In the genomic region with DNA sequence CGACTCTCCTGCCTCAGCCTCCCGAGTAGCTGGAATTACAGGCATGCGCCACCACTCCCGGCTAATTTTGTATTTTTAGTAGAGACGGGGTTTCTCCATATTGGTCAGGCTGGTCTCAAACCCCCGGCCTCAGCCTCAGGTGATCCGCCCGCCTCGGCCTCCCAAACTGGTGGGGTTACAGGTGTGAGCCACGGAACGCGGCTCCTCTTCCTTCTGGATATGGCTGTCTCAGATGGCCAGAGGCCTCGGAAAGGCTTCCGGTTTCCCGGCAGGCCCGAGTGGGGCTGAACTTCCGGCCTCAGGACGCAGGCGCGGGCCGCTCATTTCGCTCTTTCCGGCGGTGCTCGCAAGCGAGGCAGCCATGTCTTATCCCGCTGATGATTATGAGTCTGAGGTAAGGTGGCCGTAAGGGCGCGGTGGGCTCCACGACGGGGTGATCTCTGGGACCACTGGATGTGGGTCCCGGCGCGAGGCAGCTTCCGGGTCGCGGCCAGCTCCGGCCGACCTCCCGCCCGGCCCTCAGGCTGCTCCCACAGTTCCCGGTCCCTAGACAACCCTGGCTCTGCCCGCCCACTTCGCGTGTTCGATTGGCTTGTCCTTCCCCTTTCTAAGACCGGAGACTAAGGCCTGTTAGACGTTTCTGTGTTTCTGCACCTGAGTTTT, we compare ENCODE assay signal across 1 cellular context.
TF ChIP-seq lines count a peak whose summit lies in the region.

Gene EIF3L, plus strand, starts transcription at position 331 of the 663 bp plus-strand sequence. Its CDS starts 31 bp downstream, at position 362.

TF ChIP-seq in HepG2, 621 proteins besides CTCF, POLR2A, EP300 and RAD21 (continued from another document and continues in another):
- TF ChIP-seq PRDM10 (CRISPR knock-in tag; IDR thresholded peaks at IDR 0.05; ENCODE audit: low read depth) = no peak
- TF ChIP-seq, protein P1, sequence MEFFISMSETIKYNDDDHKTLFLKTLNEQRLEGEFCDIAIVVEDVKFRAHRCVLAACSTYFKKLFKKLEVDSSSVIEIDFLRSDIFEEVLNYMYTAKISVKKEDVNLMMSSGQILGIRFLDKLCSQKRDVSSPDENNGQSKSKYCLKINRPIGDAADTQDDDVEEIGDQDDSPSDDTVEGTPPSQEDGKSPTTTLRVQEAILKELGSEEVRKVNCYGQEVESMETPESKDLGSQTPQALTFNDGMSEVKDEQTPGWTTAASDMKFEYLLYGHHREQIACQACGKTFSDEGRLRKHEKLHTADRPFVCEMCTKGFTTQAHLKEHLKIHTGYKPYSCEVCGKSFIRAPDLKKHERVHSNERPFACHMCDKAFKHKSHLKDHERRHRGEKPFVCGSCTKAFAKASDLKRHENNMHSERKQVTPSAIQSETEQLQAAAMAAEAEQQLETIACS (CRISPR knock-in tag; IDR thresholded peaks at IDR 0.05) = peak; percentile 27; the same call in 1 of the 2 replicates
- TF ChIP-seq HNF4G (IDR thresholded peaks at IDR 0.05; ENCODE audit: borderline replicate concordance, low read depth, low read length) = no peak
- no peak for TF ChIP-seq HNF4G (CRISPR knock-in tag; IDR thresholded peaks at IDR 0.05; ENCODE audit: borderline replicate concordance, low read depth)
- peak; percentile 32; the same call in 1 of the 2 replicates for TF ChIP-seq ZNF510 (CRISPR knock-in tag; IDR thresholded peaks at IDR 0.05; ENCODE audit: low read depth)
- no peak for TF ChIP-seq NFYC (CRISPR knock-in tag; IDR thresholded peaks at IDR 0.05)
- no peak for TF ChIP-seq NR2F6 (IDR thresholded peaks at IDR 0.05)
- peak; percentile 32; the same call in 1 of the 2 replicates for TF ChIP-seq NR2F6 (CRISPR knock-in tag; IDR thresholded peaks at IDR 0.05)
- no peak for TF ChIP-seq SRSF4 (IDR thresholded peaks at IDR 0.05; ENCODE audit: low read depth, low read length, poor library complexity, severe bottlenecking)
- TF ChIP-seq THAP8 (CRISPR knock-in tag; IDR thresholded peaks at IDR 0.05; ENCODE audit: borderline replicate concordance) = 0 out of 2 replicates have a peak, but pooled peaks have one; percentile 40
- peak; percentile 67; the same call in 1 of the 2 replicates for TF ChIP-seq TOE1 (CRISPR knock-in tag; IDR thresholded peaks at IDR 0.05)
- TF ChIP-seq ZNF709 (CRISPR knock-in tag; IDR thresholded peaks at IDR 0.05) = peak; percentile 12; the same call in 1 of the 2 replicates
- peak; percentile 91 for TF ChIP-seq NKX3-1 (CRISPR knock-in tag; IDR thresholded peaks at IDR 0.05)
- TF ChIP-seq DDIT3 (CRISPR knock-in tag; IDR thresholded peaks at IDR 0.05) = no peak
- TF ChIP-seq, protein P2, sequence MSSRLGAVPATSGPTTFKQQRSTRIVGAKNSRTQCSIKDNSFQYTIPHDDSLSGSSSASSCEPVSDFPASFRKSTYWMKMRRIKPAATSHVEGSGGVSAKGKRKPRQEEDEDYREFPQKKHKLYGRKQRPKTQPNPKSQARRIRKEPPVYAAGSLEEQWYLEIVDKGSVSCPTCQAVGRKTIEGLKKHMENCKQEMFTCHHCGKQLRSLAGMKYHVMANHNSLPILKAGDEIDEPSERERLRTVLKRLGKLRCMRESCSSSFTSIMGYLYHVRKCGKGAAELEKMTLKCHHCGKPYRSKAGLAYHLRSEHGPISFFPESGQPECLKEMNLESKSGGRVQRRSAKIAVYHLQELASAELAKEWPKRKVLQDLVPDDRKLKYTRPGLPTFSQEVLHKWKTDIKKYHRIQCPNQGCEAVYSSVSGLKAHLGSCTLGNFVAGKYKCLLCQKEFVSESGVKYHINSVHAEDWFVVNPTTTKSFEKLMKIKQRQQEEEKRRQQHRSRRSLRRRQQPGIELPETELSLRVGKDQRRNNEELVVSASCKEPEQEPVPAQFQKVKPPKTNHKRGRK (CRISPR knock-in tag; IDR thresholded peaks at IDR 0.05) = no peak
- TF ChIP-seq NPAS2 (CRISPR knock-in tag; IDR thresholded peaks at IDR 0.05; ENCODE audit: borderline replicate concordance) = no peak
- peak; percentile 69; the same call in 1 of the 2 replicates for TF ChIP-seq ZSCAN29 (CRISPR knock-in tag; conservative IDR thresholded peaks at IDR 0.05)
- TF ChIP-seq PHF21A (CRISPR knock-in tag; IDR thresholded peaks at IDR 0.05) = no peak; the same call in 1 of the 2 replicates
- peak; percentile 89 for TF ChIP-seq ZNF460 (CRISPR knock-in tag; IDR thresholded peaks at IDR 0.05; ENCODE audit: borderline replicate concordance)
- TF ChIP-seq ZNF354B (CRISPR knock-in tag; IDR thresholded peaks at IDR 0.05) = no peak
- TF ChIP-seq HOXD1 (CRISPR knock-in tag; IDR thresholded peaks at IDR 0.05) = peak; percentile 63
- TF ChIP-seq PRPF4 (IDR thresholded peaks at IDR 0.05; ENCODE audit: low read depth, low read length, poor library complexity, severe bottlenecking) = no peak
- TF ChIP-seq BRF2 (CRISPR knock-in tag; IDR thresholded peaks at IDR 0.05) = peak; percentile 58; the same call in 1 of the 2 replicates
- 0 out of 2 replicates have a peak, but pooled peaks have one; percentile 57 for TF ChIP-seq ZBTB3 (CRISPR knock-in tag; IDR thresholded peaks at IDR 0.05; ENCODE audit: borderline replicate concordance, low read depth)
- no peak for TF ChIP-seq ZNF563 (CRISPR knock-in tag; IDR thresholded peaks at IDR 0.05)
- peak; percentile 90; the same call in 1 of the 2 replicates for TF ChIP-seq ZNF788 (CRISPR knock-in tag; IDR thresholded peaks at IDR 0.05; ENCODE audit: borderline replicate concordance)
- TF ChIP-seq NCOA2 (CRISPR knock-in tag; IDR thresholded peaks at IDR 0.05) = no peak
- TF ChIP-seq, protein P3, sequence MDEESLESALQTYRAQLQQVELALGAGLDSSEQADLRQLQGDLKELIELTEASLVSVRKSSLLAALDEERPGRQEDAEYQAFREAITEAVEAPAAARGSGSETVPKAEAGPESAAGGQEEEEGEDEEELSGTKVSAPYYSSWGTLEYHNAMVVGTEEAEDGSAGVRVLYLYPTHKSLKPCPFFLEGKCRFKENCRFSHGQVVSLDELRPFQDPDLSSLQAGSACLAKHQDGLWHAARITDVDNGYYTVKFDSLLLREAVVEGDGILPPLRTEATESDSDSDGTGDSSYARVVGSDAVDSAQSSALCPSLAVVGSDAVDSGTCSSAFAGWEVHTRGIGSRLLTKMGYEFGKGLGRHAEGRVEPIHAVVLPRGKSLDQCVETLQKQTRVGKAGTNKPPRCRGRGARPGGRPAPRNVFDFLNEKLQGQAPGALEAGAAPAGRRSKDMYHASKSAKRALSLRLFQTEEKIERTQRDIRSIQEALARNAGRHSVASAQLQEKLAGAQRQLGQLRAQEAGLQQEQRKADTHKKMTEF (CRISPR knock-in tag; IDR thresholded peaks at IDR 0.05) = peak; percentile 74
- peak; percentile 25; the same call in 1 of the 2 replicates for TF ChIP-seq RXRB (CRISPR knock-in tag; IDR thresholded peaks at IDR 0.05; ENCODE audit: borderline replicate concordance)
- TF ChIP-seq, protein P4, sequence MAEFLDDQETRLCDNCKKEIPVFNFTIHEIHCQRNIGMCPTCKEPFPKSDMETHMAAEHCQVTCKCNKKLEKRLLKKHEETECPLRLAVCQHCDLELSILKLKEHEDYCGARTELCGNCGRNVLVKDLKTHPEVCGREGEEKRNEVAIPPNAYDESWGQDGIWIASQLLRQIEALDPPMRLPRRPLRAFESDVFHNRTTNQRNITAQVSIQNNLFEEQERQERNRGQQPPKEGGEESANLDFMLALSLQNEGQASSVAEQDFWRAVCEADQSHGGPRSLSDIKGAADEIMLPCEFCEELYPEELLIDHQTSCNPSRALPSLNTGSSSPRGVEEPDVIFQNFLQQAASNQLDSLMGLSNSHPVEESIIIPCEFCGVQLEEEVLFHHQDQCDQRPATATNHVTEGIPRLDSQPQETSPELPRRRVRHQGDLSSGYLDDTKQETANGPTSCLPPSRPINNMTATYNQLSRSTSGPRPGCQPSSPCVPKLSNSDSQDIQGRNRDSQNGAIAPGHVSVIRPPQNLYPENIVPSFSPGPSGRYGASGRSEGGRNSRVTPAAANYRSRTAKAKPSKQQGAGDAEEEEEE (CRISPR knock-in tag; IDR thresholded peaks at IDR 0.05; ENCODE audit: borderline replicate concordance) = no peak
- no peak for TF ChIP-seq ZNF468 (CRISPR knock-in tag; IDR thresholded peaks at IDR 0.05)
- peak; percentile 69 for TF ChIP-seq ATF7-NPFF (CRISPR knock-in tag; IDR thresholded peaks at IDR 0.05; ENCODE audit: low read depth)
- TF ChIP-seq, protein P5, sequence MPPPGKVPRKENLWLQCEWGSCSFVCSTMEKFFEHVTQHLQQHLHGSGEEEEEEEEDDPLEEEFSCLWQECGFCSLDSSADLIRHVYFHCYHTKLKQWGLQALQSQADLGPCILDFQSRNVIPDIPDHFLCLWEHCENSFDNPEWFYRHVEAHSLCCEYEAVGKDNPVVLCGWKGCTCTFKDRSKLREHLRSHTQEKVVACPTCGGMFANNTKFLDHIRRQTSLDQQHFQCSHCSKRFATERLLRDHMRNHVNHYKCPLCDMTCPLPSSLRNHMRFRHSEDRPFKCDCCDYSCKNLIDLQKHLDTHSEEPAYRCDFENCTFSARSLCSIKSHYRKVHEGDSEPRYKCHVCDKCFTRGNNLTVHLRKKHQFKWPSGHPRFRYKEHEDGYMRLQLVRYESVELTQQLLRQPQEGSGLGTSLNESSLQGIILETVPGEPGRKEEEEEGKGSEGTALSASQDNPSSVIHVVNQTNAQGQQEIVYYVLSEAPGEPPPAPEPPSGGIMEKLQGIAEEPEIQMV (CRISPR knock-in tag; IDR thresholded peaks at IDR 0.05; ENCODE audit: low read depth) = no peak; the same call in 1 of the 2 replicates
- TF ChIP-seq TMF1 (CRISPR knock-in tag; IDR thresholded peaks at IDR 0.05; ENCODE audit: low read depth) = no peak
- 0 out of 2 replicates have a peak, but pooled peaks have one; percentile 49 for TF ChIP-seq ARNTL (CRISPR knock-in tag; IDR thresholded peaks at IDR 0.05)
- TF ChIP-seq YEATS4 (CRISPR knock-in tag; IDR thresholded peaks at IDR 0.05; ENCODE audit: borderline replicate concordance) = peak; percentile 87; the same call in 1 of the 2 replicates
- no peak; the same call in 1 of the 2 replicates for TF ChIP-seq GATAD2A (CRISPR knock-in tag; IDR thresholded peaks at IDR 0.05)
- peak; percentile 79; the same call in 1 of the 2 replicates for TF ChIP-seq KMT2A (CRISPR knock-in tag; IDR thresholded peaks at IDR 0.05)
- peak; percentile 64; the same call in 1 of the 2 replicates for TF ChIP-seq CREM (IDR thresholded peaks at IDR 0.05)
- TF ChIP-seq CREM (CRISPR knock-in tag; IDR thresholded peaks at IDR 0.05) = no peak
- peak; percentile 55; the same call in 1 of the 2 replicates for TF ChIP-seq REPIN1 (CRISPR knock-in tag; IDR thresholded peaks at IDR 0.05; ENCODE audit: borderline replicate concordance, low read depth)
